In genomic region chr12:47762850-47763440, GRCh38 we compare ENCODE assay signal across 32 cellular contexts. TPM values are rescaled to one million over a fixed set of nuclear protein-coding genes. Genes with fewer than 3 reads are reported as not detected.
DNase-seq lines count a peak whose midpoint lies in the region; ATAC-seq and TF ChIP-seq lines count a peak whose summit lies in the region.
"Had no signal": no experiment of that assay in that cellular context is flagged by ENCODE, and none has a peak within 500 bp of the region (broad histone marks: within the 10 kb centered on the region; RNA-seq: fewer than 3 reads in every experiment).

No MANE protein-coding gene starts in this region.

- H3K4me2 ChIP-seq in IMR-90 (ENCODE audit: low read depth, low read length): no peak overlapping the region
- H3K4me2 ChIP-seq: neural progenitor cell had no signal

- H2AK5ac ChIP-seq in IMR-90 (ENCODE audit: low read depth, low read length): peak overlapping the region; percentile 51; the same call in 1 of the 2 replicates

- H3K4me1 Mint-ChIP-seq in glutamatergic neuron (ENCODE audit: low read depth, unreplicated experiment): peaks cover 15% of the 10 kb centered on the region
- H3K4me1 Mint-ChIP-seq in stimulated activated effector memory CD8-positive, alpha-beta T cell treated with anti-CD3 and anti-CD28 coated beads, Interleukin-12 subunit alpha, Interleukin-12 subunit beta, amount 100 ng/mL, for 72 hours: peaks cover 28% of the 10 kb centered on the region

- no CpG with 5 or more reads among the region's 3 CpGs for WGBS in IMR-90 (ENCODE audit: extremely low coverage in 2 of 2, insufficient read length in 1 of 2), 2 experiments

- POLR2A ChIA-PET in IMR-90 (lab: Charles Lee; ENCODE audit: unreplicated experiment): no interaction called here

- H3K56ac ChIP-seq in IMR-90 (ENCODE audit: extremely low read depth, insufficient read depth, low read length): no peak overlapping the region

- no peak for DNase-seq in IMR-90
- DNase-seq in glutamatergic neuron: no peak
- no peak for DNase-seq in stimulated activated effector memory CD8-positive, alpha-beta T cell treated with anti-CD3 and anti-CD28 coated beads, Interleukin-12 subunit alpha, Interleukin-12 subunit beta, amount 100 ng/mL, for 72 hours (ENCODE audit: low spot score in 2 of 2)
- DNase-seq in CD1c-positive myeloid dendritic cell (ENCODE audit: extremely low spot score): no peak
- DNase-seq in NCI-H2107 treated with DMSO at 0.1 percent for 48 hours (lab: John Stamatoyannopoulos, UW; ENCODE audit: unreplicated experiment): no peak
- no peak for DNase-seq in hypothalamus (lab: John Stamatoyannopoulos, UW)
- DNase-seq: activated CD4-positive, alpha-beta T cell treated with anti-CD3 and anti-CD28 coated beads, Interleukin-2, amount 50 U/mL, for 4 hours; activated naive CD4-positive, alpha-beta T cell treated with anti-CD3 and anti-CD28 coated beads for 36 hours; Caco-2; cerebellar nuclear complex; dermis blood vessel endothelial cell; DMS79; endodermal cell; GDM1; immature natural killer cell; Karpas-422; left lung; NCI-H1417 treated with DMSO at 0.1 percent for 48 hours; NCI-H2081; NCI-H345; NCI-H774; right lobe of liver; stimulated activated CD8-positive, alpha-beta memory T cell treated with anti-CD3 and anti-CD28 coated beads, Interleukin-4, amount 100 ng/mL, for 48 hours; trophoblast cell had no signal

- no peak overlapping the region for H3K23ac ChIP-seq in IMR-90 (ENCODE audit: low read depth, low read length)

- H2AFZ ChIP-seq in IMR-90 (replicated peaks; ENCODE audit: low read length, poor library complexity): no peak overlapping the region
- H2AFZ ChIP-seq: neural progenitor cell had no signal

- no peak overlapping the region; the same call in 1 of the 2 replicates for H4K91ac ChIP-seq in IMR-90 (ENCODE audit: insufficient read depth, low read depth, low read length)

- CTCF ChIA-PET in IMR-90 (lab: Yijun Ruan, JAX): interaction anchor here (1.1 to 1.3 kb wide), 2 partner anchors 21 to 48 kb away, joined by 4 to 5 read pairs; no protein-coding TSS in a partner anchor

- no peaks in the 10 kb centered on the region for H3K9me3 ChIP-seq in IMR-90 (ENCODE audit: control insufficient read depth, insufficient read depth, low read length)
- H3K9me3 ChIP-seq: Caco-2, HAP-1, left lung, right lobe of liver, SJSA1 had no signal

- 0 out of 2 replicates have a peak overlapping the region, but pooled peaks have one; percentile 24 for H3K4ac ChIP-seq in IMR-90 (ENCODE audit: low read depth, low read length)

- H3K27me3 ChIP-seq in IMR-90 (ENCODE audit: control insufficient read depth, insufficient read depth, low read length): no peaks in the 10 kb centered on the region
- H3K27me3 ChIP-seq: left lung, right lobe of liver, SJSA1 had no signal

- no peak overlapping the region; a peak in 1 of 4 replicates for H4K8ac ChIP-seq in IMR-90 (ENCODE audit: low read depth in 2 of 2, low read length in 2 of 2)

- H2BK120ac ChIP-seq in IMR-90 (ENCODE audit: low read depth, low read length): no peak overlapping the region

- no peak for TF ChIP-seq RAD21 in IMR-90 (IDR thresholded peaks at IDR 0.05; ENCODE audit: low read length)

- peak overlapping the region; percentile 59 for H3K27ac Mint-ChIP-seq in glutamatergic neuron (ENCODE audit: unreplicated experiment)
- H3K27ac Mint-ChIP-seq in stimulated activated effector memory CD8-positive, alpha-beta T cell treated with anti-CD3 and anti-CD28 coated beads, Interleukin-12 subunit alpha, Interleukin-12 subunit beta, amount 100 ng/mL, for 72 hours: peak overlapping the region; percentile 58
- H3K27ac Mint-ChIP-seq: activated naive CD4-positive, alpha-beta T cell treated with anti-CD3 and anti-CD28 coated beads for 36 hours; endodermal cell had no signal

- H3K4me1 ChIP-seq in IMR-90 (ENCODE audit: control insufficient read depth, insufficient read depth, low read length): peaks cover 12% of the 10 kb centered on the region
- H3K4me1 ChIP-seq: HAP-1 had no signal

- intact Hi-C loops in IMR-90 (cut with micrococcal nuclease): no loop called here

- no peaks in the 10 kb centered on the region for H4K20me1 ChIP-seq in IMR-90 (ENCODE audit: insufficient read depth, low read length)

- H2BK20ac ChIP-seq in IMR-90 (ENCODE audit: low read depth, low read length): no peak overlapping the region

- BruUV-seq in IMR-90 (replicated peaks; lab: Mats Ljungman, UMichigan): no TSS peak

- no peaks in the 10 kb centered on the region for H3K36me3 ChIP-seq in IMR-90 (ENCODE audit: control insufficient read depth, insufficient read depth, low read length)
- H3K36me3 ChIP-seq: HAP-1, left lung, neural progenitor cell, right lobe of liver, SJSA1 had no signal

- dilution Hi-C loops in IMR-90 (cut with HindIII; ENCODE audit: low sequenced_read_pairs, unreplicated experiment): no loop called here

- H3K4me3 Mint-ChIP-seq in glutamatergic neuron (ENCODE audit: unreplicated experiment): no peak overlapping the region
- H3K4me3 Mint-ChIP-seq in stimulated activated effector memory CD8-positive, alpha-beta T cell treated with anti-CD3 and anti-CD28 coated beads, Interleukin-12 subunit alpha, Interleukin-12 subunit beta, amount 100 ng/mL, for 72 hours: no peak overlapping the region
- H3K4me3 Mint-ChIP-seq: activated naive CD4-positive, alpha-beta T cell treated with anti-CD3 and anti-CD28 coated beads for 36 hours; endodermal cell; immature natural killer cell; neural progenitor cell had no signal

- H3K18ac ChIP-seq in IMR-90 (ENCODE audit: low read depth, low read length): no peak overlapping the region

- H3K36me3 Mint-ChIP-seq in glutamatergic neuron (ENCODE audit: unreplicated experiment): no peaks in the 10 kb centered on the region
- H3K36me3 Mint-ChIP-seq in stimulated activated effector memory CD8-positive, alpha-beta T cell treated with anti-CD3 and anti-CD28 coated beads, Interleukin-12 subunit alpha, Interleukin-12 subunit beta, amount 100 ng/mL, for 72 hours: no peaks in the 10 kb centered on the region
- H3K36me3 Mint-ChIP-seq: immature natural killer cell, neural progenitor cell had no signal

- TF ChIP-seq POLR2A in IMR-90 (IDR thresholded peaks at IDR 0.05; ENCODE audit: low read depth, low read length): no peak

- H3K27me3 Mint-ChIP-seq in glutamatergic neuron (ENCODE audit: unreplicated experiment): peaks cover 7% of the 10 kb centered on the region

- no peak overlapping the region for H3K9ac ChIP-seq in IMR-90 (ENCODE audit: low read depth, low read length)
- H3K9ac ChIP-seq: neural progenitor cell had no signal

- H3K79me1 ChIP-seq in IMR-90 (ENCODE audit: low read depth in 1 of 2, low read length in 2 of 2): no peaks in the 10 kb centered on the region

- H2BK15ac ChIP-seq in IMR-90 (ENCODE audit: low read depth, low read length): no peak overlapping the region

- in situ Hi-C loops in IMR-90 (cut with MboI; ENCODE audit: low sequenced_read_pairs): no loop called here

- no peak for TF ChIP-seq CTCF in IMR-90 (conservative IDR thresholded peaks at IDR 0.05; ENCODE audit: low read depth, low read length)
- no peak for TF ChIP-seq CTCF in glutamatergic neuron (IDR thresholded peaks at IDR 0.05; ENCODE audit: partially characterized antibody, unreplicated experiment)

- no peak overlapping the region for H3K4me3 ChIP-seq in IMR-90 (ENCODE audit: insufficient read depth, low read depth, low read length)
- H3K4me3 ChIP-seq: HAP-1, left lung, neural progenitor cell, right lobe of liver, SJSA1 had no signal

- H4K5ac ChIP-seq in IMR-90 (ENCODE audit: low read depth, low read length): no peak overlapping the region

- H2BK5ac ChIP-seq in IMR-90 (ENCODE audit: low read depth, low read length, poor library complexity, severe bottlenecking): no peak overlapping the region

- no peak overlapping the region for H3K14ac ChIP-seq in IMR-90 (replicated peaks; ENCODE audit: low read depth, low read length)

- H3K27ac ChIP-seq in IMR-90 (ENCODE audit: insufficient read depth, low read length): no peak overlapping the region
- H3K27ac ChIP-seq: left lung, neural progenitor cell, right lobe of liver, SJSA1 had no signal

- H3K9me3 Mint-ChIP-seq in glutamatergic neuron (ENCODE audit: unreplicated experiment): peaks cover 6% of the 10 kb centered on the region
- H3K9me3 Mint-ChIP-seq in stimulated activated effector memory CD8-positive, alpha-beta T cell treated with anti-CD3 and anti-CD28 coated beads, Interleukin-12 subunit alpha, Interleukin-12 subunit beta, amount 100 ng/mL, for 72 hours: no peaks in the 10 kb centered on the region
- H3K9me3 Mint-ChIP-seq: activated naive CD4-positive, alpha-beta T cell treated with anti-CD3 and anti-CD28 coated beads for 36 hours; endodermal cell; immature natural killer cell; neural progenitor cell had no signal

- ATAC-seq in IMR-90 (ENCODE audit: low read depth) (no peak), SK-N-SH treated with all-trans-retinoic acid at 6 μM for 48 hours (no peak), GM18873 (IDR thresholded peaks at IDR 0.05; ENCODE audit: low FRiP score, unreplicated experiment) (no peak)
- no peak for ATAC-seq in stimulated activated effector memory CD8-positive, alpha-beta T cell treated with anti-CD3 and anti-CD28 coated beads, Interleukin-12 subunit alpha, Interleukin-12 subunit beta, amount 100 ng/mL, for 72 hours
- ATAC-seq: activated CD4-positive, CD25-positive, alpha-beta regulatory T cell treated with anti-CD3 and anti-CD28 coated beads, Interleukin-2, amount 50 U/mL, for 24 hours; left lung; right lobe of liver had no signal

- no peaks in the 10 kb centered on the region for H3K9me1 ChIP-seq in IMR-90 (ENCODE audit: insufficient read depth, low read length)

- peak overlapping the region; percentile 75 for H2AK9ac ChIP-seq in IMR-90 (replicated peaks; ENCODE audit: low read depth, low read length, poor library complexity)

RNA-seq across cellular contexts. Expression of gene RAPGEF3, which starts 4.3 kb away (rescaled TPM):
- total RNA-seq in IMR-90 (2012; rRNA removed): 0.83 and 1.3 TPM in 2 replicates
- polyA plus RNA-seq in IMR-90 (2012; rRNA removed): 2.0 and 2.9 TPM in 2 replicates
- 1.7 TPM in 2 replicates for polyA plus RNA-seq in IMR-90 (2012; cell fraction: cytosol; rRNA removed)
- polyA plus RNA-seq in IMR-90 (2012; cell fraction: nucleus; rRNA removed; ENCODE audit: low replicate concordance): 11.2 and 11.8 TPM in 2 replicates
- total RNA-seq in glutamatergic neuron (ENCODE audit: unreplicated experiment): 0.81 TPM

RNA-seq across cellular contexts. Expression of gene SLC48A1, which starts 10.1 kb away (rescaled TPM):
- total RNA-seq in IMR-90 (2012; rRNA removed): 4.4 and 4.8 TPM in 2 replicates
- 5.9 and 6.0 TPM in 2 replicates for polyA plus RNA-seq in IMR-90 (2012; rRNA removed)
- polyA plus RNA-seq in IMR-90 (2012; cell fraction: cytosol; rRNA removed): 4.1 and 10.3 TPM in 2 replicates
- 10.0 and 10.3 TPM in 2 replicates for polyA plus RNA-seq in IMR-90 (2012; cell fraction: nucleus; rRNA removed; ENCODE audit: low replicate concordance)
- total RNA-seq in glutamatergic neuron (ENCODE audit: unreplicated experiment): 15.7 TPM

RNA-seq across cellular contexts. Expression of gene ENDOU, which starts 37.7 kb away (rescaled TPM):
- total RNA-seq in IMR-90 (2012; rRNA removed) (under 0.01 TPM in 2 replicates), glutamatergic neuron (ENCODE audit: unreplicated experiment) (not detected)
- polyA plus RNA-seq in IMR-90 (2012; rRNA removed): 0.07 and 0.09 TPM in 2 replicates
- polyA plus RNA-seq in IMR-90 (2012; cell fraction: cytosol; rRNA removed): 0.03 TPM in 1 of 2 replicates, not detected in the other
- 0.11 and 0.15 TPM in 2 replicates for polyA plus RNA-seq in IMR-90 (2012; cell fraction: nucleus; rRNA removed; ENCODE audit: low replicate concordance)
- total RNA-seq: dermis blood vessel endothelial cell; endodermal cell; left lung; right lobe of liver; SJSA1; T-helper 1 cell treated with Interleukin-12 subunit alpha and Interleukin-12 subunit beta and Interleukin-4 antibody, amounts not matched to agents 30 ng/mL and 1 ng/mL, for 36 hours had no signal
- polyA plus RNA-seq: BJ, immature natural killer cell had no signal

RNA-seq across cellular contexts. Expression of gene HDAC7, which starts 56.8 kb away (rescaled TPM):
- 10.4 and 10.6 TPM in 2 replicates for total RNA-seq in IMR-90 (2012; rRNA removed)
- polyA plus RNA-seq in IMR-90 (2012; rRNA removed): 64.7 and 65.1 TPM in 2 replicates
- polyA plus RNA-seq in IMR-90 (2012; cell fraction: cytosol; rRNA removed): 51.5 and 60.5 TPM in 2 replicates
- polyA plus RNA-seq in IMR-90 (2012; cell fraction: nucleus; rRNA removed; ENCODE audit: low replicate concordance): 183 and 377 TPM in 2 replicates
- 67.9 TPM for total RNA-seq in glutamatergic neuron (ENCODE audit: unreplicated experiment)

RNA-seq across cellular contexts. Expression of gene RPAP3, which starts 57.1 kb away (rescaled TPM):
- total RNA-seq in IMR-90 (2012; rRNA removed): 10.6 and 20.0 TPM in 2 replicates
- 10.3 and 13.4 TPM in 2 replicates for polyA plus RNA-seq in IMR-90 (2012; rRNA removed)
- polyA plus RNA-seq in IMR-90 (2012; cell fraction: cytosol; rRNA removed): 0.77 and 1.2 TPM in 2 replicates
- polyA plus RNA-seq in IMR-90 (2012; cell fraction: nucleus; rRNA removed; ENCODE audit: low replicate concordance): 0.29 and 5.5 TPM in 2 replicates
- total RNA-seq in glutamatergic neuron (ENCODE audit: unreplicated experiment): 29.5 TPM
